ENCODE assay signal across 14 cellular contexts in the genomic region with DNA sequence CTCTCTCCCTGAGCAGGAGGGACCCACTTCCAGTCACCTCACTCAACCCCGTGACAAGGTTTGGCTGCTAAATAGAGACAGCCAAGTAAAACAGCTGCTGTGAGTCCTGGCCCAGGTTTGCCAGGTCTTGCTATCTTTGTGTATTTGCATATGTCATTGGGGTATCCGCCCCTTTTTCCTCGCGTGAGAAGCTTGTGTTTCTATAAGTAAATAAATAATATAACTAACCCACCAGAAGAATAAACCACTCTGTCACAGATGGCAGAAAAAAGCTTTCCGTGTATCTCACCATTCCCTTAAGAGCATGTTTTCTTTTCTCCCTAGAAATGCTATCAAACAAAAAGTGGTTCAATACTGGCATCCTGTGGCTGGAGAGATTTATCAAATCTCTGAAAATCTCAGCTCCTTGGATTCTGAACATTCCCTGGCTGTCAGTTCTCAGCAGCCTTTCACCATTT.
DNase-seq lines count a peak whose midpoint lies in the region; ATAC-seq and TF ChIP-seq lines count a peak whose summit lies in the region.
"Had no signal": no experiment of that assay in that cellular context is flagged by ENCODE, and none has a peak within 500 bp of the region (broad histone marks: within the 10 kb centered on the region; RNA-seq: fewer than 3 reads in every experiment).

No MANE protein-coding gene starts in this region.

- H3K27me3 ChIP-seq in MM.1S (replicated peaks; ENCODE audit: insufficient read depth, low read length), result no peaks in the 10 kb centered on the region

- peak overlapping the region; percentile 72 for H3K27ac Mint-ChIP-seq in mesothelial cell of epicardium
- H3K27ac Mint-ChIP-seq: T-helper 1 cell treated with Interleukin-12 subunit alpha and Interleukin-12 subunit beta and Interleukin-4 antibody, amounts not matched to agents 30 μg/mL and 1 μg/mL, for 36 hours had no signal

- no peak overlapping the region for H2AFZ ChIP-seq in MM.1S (ENCODE audit: low read length)

- no peaks in the 10 kb centered on the region for H3K9me2 ChIP-seq in MM.1S (replicated peaks; ENCODE audit: insufficient read depth, low read length)

- H3K9me3 Mint-ChIP-seq in mesothelial cell of epicardium, result no peaks in the 10 kb centered on the region
- H3K9me3 Mint-ChIP-seq: T-helper 1 cell treated with Interleukin-12 subunit alpha and Interleukin-12 subunit beta and Interleukin-4 antibody, amounts not matched to agents 30 μg/mL and 1 μg/mL, for 36 hours had no signal

- no peak overlapping the region for H3K4me3 ChIP-seq in MM.1S (ENCODE audit: low read length)
- H3K4me3 ChIP-seq: GM12878 had no signal

- no peak for TF ChIP-seq CTCF in mesothelial cell of epicardium (IDR thresholded peaks at IDR 0.05; ENCODE audit: unreplicated experiment)
- TF ChIP-seq CTCF in GM13977 (IDR thresholded peaks at IDR 0.05; ENCODE audit: extremely low read depth, insufficient read depth, missing control alignments), result no peak
- TF ChIP-seq CTCF in MM.1S (IDR thresholded peaks at IDR 0.05; ENCODE audit: low read length), result no peak

- no peaks in the 10 kb centered on the region for H3K9me3 ChIP-seq in MM.1S (replicated peaks; ENCODE audit: insufficient read depth, low read length)

- no peak overlapping the region for H3K27ac ChIP-seq in MM.1S (ENCODE audit: low read length)
- H3K27ac ChIP-seq: C4-2B had no signal

- peaks cover 41% of the 10 kb centered on the region for H3K4me1 Mint-ChIP-seq in mesothelial cell of epicardium

- no peaks in the 10 kb centered on the region for H3K27me3 Mint-ChIP-seq in mesothelial cell of epicardium (ENCODE audit: low read depth)

- H3K36me3 Mint-ChIP-seq in mesothelial cell of epicardium, result peaks cover 2% of the 10 kb centered on the region

- no peak overlapping the region for H3K9ac ChIP-seq in MM.1S (ENCODE audit: low read length)

- no peaks in the 10 kb centered on the region for H3K36me3 ChIP-seq in MM.1S (replicated peaks; ENCODE audit: insufficient read depth, low read length)

- H3K4me1 ChIP-seq in MM.1S (ENCODE audit: low read length), result no peaks in the 10 kb centered on the region

- ATAC-seq in HG03521 (IDR thresholded peaks at IDR 0.05; ENCODE audit: unreplicated experiment) (no peak), GM21825 (IDR thresholded peaks at IDR 0.05; ENCODE audit: unreplicated experiment) (no peak)
- ATAC-seq: GM12878 had no signal

- H3F3A ChIP-seq in MM.1S (ENCODE audit: insufficient read depth, low read length), result no peaks in the 10 kb centered on the region

- no peak overlapping the region for H3K4me3 Mint-ChIP-seq in mesothelial cell of epicardium
- H3K4me3 Mint-ChIP-seq: T-helper 1 cell treated with Interleukin-12 subunit alpha and Interleukin-12 subunit beta and Interleukin-4 antibody, amounts not matched to agents 30 μg/mL and 1 μg/mL, for 36 hours had no signal

- no peaks in the 10 kb centered on the region for H3K79me2 ChIP-seq in MM.1S (ENCODE audit: low read length)

- DNase-seq in DMS153 (lab: John Stamatoyannopoulos, UW) (peak; percentile 96), NCI-H2107 treated with DMSO at 0.1 percent for 48 hours (lab: John Stamatoyannopoulos, UW; ENCODE audit: unreplicated experiment) (peak; percentile 44), dermis blood vessel endothelial cell (peak; percentile 32), mesothelial cell of epicardium (ENCODE audit: low spot score in 2 of 2, unreplicated experiment in 2 of 2) (no peak), GM13977 (ENCODE audit: low spot score) (no peak), MM.1S (no peak)
- DNase-seq: activated CD8-positive, alpha-beta memory T cell treated with anti-CD3 and anti-CD28 coated beads, Interleukin-2, amount 50 U/mL, for 4 hours; caudate nucleus; posterior cingulate gyrus had no signal

- H4K20me1 ChIP-seq in MM.1S (ENCODE audit: insufficient read depth, low read length), result no peaks in the 10 kb centered on the region

- no peak overlapping the region for H3K4me2 ChIP-seq in MM.1S (ENCODE audit: low read depth, low read length)

- in situ Hi-C loops in GM13977 (cut with MboI; ENCODE audit: low pct_unique_long_range_greater_than_20kb, low sequenced_read_pairs, unreplicated experiment), result no loop called here

Comparison
In these comparisons a context has a peak if more than half of its experiments do, and no peak if none do; other contexts are left out.
1. DNase-seq: peak in DMS153 (single experiment), NCI-H2107 treated with DMSO at 0.1 percent for 48 hours (single experiment) and dermis blood vessel endothelial cell (single experiment); none in mesothelial cell of epicardium (0 of 2), GM13977 (single experiment) and MM.1S (single experiment).